1 cellular context compared by ENCODE assay signal in the genomic region with DNA sequence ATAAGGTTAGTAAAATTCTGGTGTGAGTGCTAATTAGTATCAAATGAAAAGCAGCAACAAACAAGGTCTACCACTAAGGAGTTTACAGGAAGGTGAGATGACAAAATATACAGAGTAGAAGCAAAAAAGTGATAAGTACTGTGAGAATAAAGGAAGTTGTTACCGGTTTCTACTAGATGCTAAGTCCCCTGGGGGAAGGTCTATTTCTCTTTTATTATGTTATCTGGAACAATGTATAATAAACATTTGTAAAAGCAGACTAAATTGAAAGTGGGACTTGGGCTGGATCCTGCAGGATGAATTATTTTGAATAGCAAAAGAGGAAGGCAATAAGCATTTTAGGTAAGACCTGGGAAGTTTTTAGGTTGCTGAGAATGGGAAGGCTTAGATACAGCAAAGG.
TF ChIP-seq lines count a peak whose summit lies in the region.

No MANE protein-coding gene starts in this region.

TF ChIP-seq in GM23338, 12 proteins besides CTCF, POLR2A, EP300 and RAD21 (continued from another document):
- no peak for TF ChIP-seq ZNF462 (CRISPR knock-in tag; IDR thresholded peaks at IDR 0.05)
- TF ChIP-seq ETS1 (IDR thresholded peaks at IDR 0.05): no peak
- TF ChIP-seq ZNF331 (CRISPR knock-in tag; IDR thresholded peaks at IDR 0.05; ENCODE audit: low read depth): no peak
- no peak for TF ChIP-seq NANOG (IDR thresholded peaks at IDR 0.05; ENCODE audit: borderline replicate concordance)
- TF ChIP-seq REST (IDR thresholded peaks at IDR 0.05; ENCODE audit: unreplicated experiment): no peak
- no peak for TF ChIP-seq EZH2phosphoT487 (IDR thresholded peaks at IDR 0.05; ENCODE audit: unreplicated experiment)
- no peak for TF ChIP-seq CREB1 (CRISPR knock-in tag; IDR thresholded peaks at IDR 0.05; ENCODE audit: low read depth)
- TF ChIP-seq JUNB (IDR thresholded peaks at IDR 0.05; ENCODE audit: unreplicated experiment): no peak
- TF ChIP-seq EZH2 (IDR thresholded peaks at IDR 0.05; ENCODE audit: low read depth, unreplicated experiment): no peak
